ENCODE assay signal across 16 cellular contexts in genomic region chr19:13010992-13011652, GRCh38. TPM values are rescaled to one million over a fixed set of nuclear protein-coding genes. Genes with fewer than 3 reads are reported as not detected.
DNase-seq lines count a peak whose midpoint lies in the region; ATAC-seq and TF ChIP-seq lines count a peak whose summit lies in the region.
"Had no signal": no experiment of that assay in that cellular context is flagged by ENCODE, and none has a peak within 500 bp of the region (broad histone marks: within the 10 kb centered on the region; RNA-seq: fewer than 3 reads in every experiment).

No MANE protein-coding gene starts in this region.

- no peaks in the 10 kb centered on the region for H3K79me2 ChIP-seq in OCI-LY7 (ENCODE audit: insufficient read depth, low read depth, low read length)

- 50 to 66% methylated on average over 38 to 39 of the region's 39 CpGs for WGBS in heart right ventricle, 2 donors
- WGBS in ovary, 3 donors: 46 to 59% (median 58%) methylated on average over 38 to 39 of the region's 39 CpGs

- H3K4me2 ChIP-seq in OCI-LY7 (ENCODE audit: low read length): no peak overlapping the region

- no peaks in the 10 kb centered on the region for H3K27me3 ChIP-seq in left ventricle myocardium inferior (ENCODE audit: low read depth)
- peaks cover 0 to 64% (median 0%) of the 10 kb centered on the region in 7 donors for H3K27me3 ChIP-seq in heart right ventricle
- H3K27me3 ChIP-seq in dorsolateral prefrontal cortex: no peaks in the 10 kb centered on the region
- H3K27me3 ChIP-seq in ovary: no peaks in the 10 kb centered on the region
- H3K27me3 ChIP-seq: MG63, thyroid gland had no signal

- BruUV-seq in OCI-LY7 (replicated peaks; lab: Mats Ljungman, UMichigan): no TSS peak

- H3K4me1 ChIP-seq in left ventricle myocardium inferior: peaks cover 100% of the 10 kb centered on the region
- H3K4me1 ChIP-seq in heart right ventricle: peaks cover 41 to 100% (median 83%) of the 10 kb centered on the region in 9 donors
- peaks cover 68% of the 10 kb centered on the region for H3K4me1 ChIP-seq in ovary (ENCODE audit: insufficient read depth)
- H3K4me1 ChIP-seq in OCI-LY7 (ENCODE audit: insufficient read depth, low read length, poor library complexity, severe bottlenecking): no peaks in the 10 kb centered on the region

- H3K4me3 ChIP-seq in left ventricle myocardium inferior: no peak overlapping the region
- H3K4me3 ChIP-seq in heart right ventricle: no peak overlapping the region
- peak overlapping the region in 18 of 59 donors; percentile 3 to 33 (median 18) for H3K4me3 ChIP-seq in dorsolateral prefrontal cortex
- peak overlapping the region; percentile 46 for H3K4me3 ChIP-seq in ovary
- H3K4me3 ChIP-seq in OCI-LY7 (ENCODE audit: low read depth, low read length, poor library complexity, severe bottlenecking): no peak overlapping the region
- H3K4me3 ChIP-seq: MG63, thyroid gland had no signal

- no peak for TF ChIP-seq EP300 in ovary (IDR thresholded peaks at IDR 0.05)

- POLR2A ChIA-PET in OCI-LY7 (lab: Charles Lee): no interaction called here

- no peak for TF ChIP-seq POLR2A in ovary (IDR thresholded peaks at IDR 0.05)

- ATAC-seq in heart right ventricle (no peak), HG02759 (IDR thresholded peaks at IDR 0.05; ENCODE audit: unreplicated experiment) (no peak)
- ATAC-seq: PC-3 had no signal

- no peak overlapping the region for H2AFZ ChIP-seq in OCI-LY7 (ENCODE audit: low read length)

- H3K36me3 ChIP-seq in left ventricle myocardium inferior: no peaks in the 10 kb centered on the region
- peaks cover 0 to 8% (median 0%) of the 10 kb centered on the region in 9 donors for H3K36me3 ChIP-seq in heart right ventricle
- no peaks in the 10 kb centered on the region for H3K36me3 ChIP-seq in ovary
- H3K36me3 ChIP-seq in OCI-LY7 (ENCODE audit: insufficient read depth, low read length): no peaks in the 10 kb centered on the region
- H3K36me3 ChIP-seq: thyroid gland had no signal

- H3K27ac ChIP-seq in left ventricle myocardium inferior (replicated peaks): peak overlapping the region; percentile 94
- H3K27ac ChIP-seq in heart right ventricle: peak overlapping the region in 3 of 10 donors; percentile 37 to 96 (median 80)
- peak overlapping the region in 56 of 59 donors; percentile 24 to 100 (median 99) for H3K27ac ChIP-seq in dorsolateral prefrontal cortex
- peak overlapping the region in 1 of 2 donors; percentile 58 for H3K27ac ChIP-seq in ovary
- H3K27ac ChIP-seq in OCI-LY7 (ENCODE audit: low read depth, low read length, poor library complexity, severe bottlenecking): no peak overlapping the region

- H3K9me2 ChIP-seq in OCI-LY7 (ENCODE audit: insufficient read depth, low read length): no peaks in the 10 kb centered on the region

- H3K9me3 ChIP-seq in left ventricle myocardium inferior (replicated peaks) (no peaks in the 10 kb centered on the region), heart right ventricle (no peaks in the 10 kb centered on the region), ovary (no peaks in the 10 kb centered on the region), OCI-LY7 (ENCODE audit: low read length) (no peaks in the 10 kb centered on the region)
- H3K9me3 ChIP-seq: MG63, thyroid gland had no signal

- H4K20me1 ChIP-seq in OCI-LY7 (ENCODE audit: insufficient read depth, low read length): no peaks in the 10 kb centered on the region; the same call in 1 of the 2 replicates

- CTCF ChIA-PET in OCI-LY7 (lab: Charles Lee; ENCODE audit: unreplicated experiment): no interaction called here

- intact Hi-C loops in left ventricle myocardium inferior (cut with micrococcal nuclease): no loop called here
- intact Hi-C loops in heart right ventricle (cut with DNase I): no loop called here
- intact Hi-C loops in dorsolateral prefrontal cortex (cut with DNase I): no loop called here
- intact Hi-C loops in ovary (cut with DNase I): no loop called here
- intact Hi-C loops in OCI-LY7 (cut with micrococcal nuclease; ENCODE audit: unreplicated experiment): no loop called here

- TF ChIP-seq CTCF in left ventricle myocardium inferior (IDR thresholded peaks at IDR 0.05; ENCODE audit: borderline replicate concordance) (no peak), heart right ventricle (IDR thresholded peaks at IDR 0.05) (no peak), dorsolateral prefrontal cortex (IDR thresholded peaks at IDR 0.05 in 54 of 56, conservative IDR thresholded peaks at IDR 0.05 in 2 of 56; ENCODE audit: low read depth in 1 of 56, partially characterized antibody in 56 of 56) (no peak), ovary (IDR thresholded peaks at IDR 0.05) (no peak), OCI-LY7 (conservative IDR thresholded peaks at IDR 0.05; ENCODE audit: low read length) (no peak)

- DNase-seq in left ventricle myocardium inferior: no peak
- no peak for DNase-seq in heart right ventricle
- peak in 1 of 10 donors; percentile 30 for DNase-seq in dorsolateral prefrontal cortex
- no peak for DNase-seq in ovary
- no peak for DNase-seq in NCI-H82 (lab: John Stamatoyannopoulos, UW)
- no peak for DNase-seq in OCI-LY7 (ENCODE audit: low spot score)
- no peak for DNase-seq in iPS-NIHi7 (ENCODE audit: extremely low spot score)
- DNase-seq: activated gamma-delta T cell, EL, MG63, NCI-H187, NCI-H510A treated with DMSO at 0.1 percent for 48 hours, PC-3, thyroid gland had no signal

RNA-seq across cellular contexts. Expression of gene NFIX, which starts 15.8 kb away (rescaled TPM):
- 118 TPM for total RNA-seq in left ventricle myocardium inferior
- total RNA-seq in heart right ventricle: 100 to 1,000 TPM; 111 to 162 (median 145) TPM
- polyA plus RNA-seq in heart right ventricle: 10 to 100 TPM; 16.8 to 34.2 TPM
- 100 to 1,000 TPM; 219 to 402 (median 309) TPM for total RNA-seq in dorsolateral prefrontal cortex
- total RNA-seq in ovary: 100 to 1,000 TPM in 5 of 7 donors, 10 to 100 TPM in 2; 30.3 to 256 (median 223) TPM
- 10 to 100 TPM; 76.9 to 82.2 TPM for polyA plus RNA-seq in ovary
- 0.03 and 0.16 TPM in 2 replicates for total RNA-seq in OCI-LY7 (2014; rRNA removed; shearing (Covaris generic))
- 0.68 and 0.72 TPM in 2 replicates for total RNA-seq in OCI-LY7 (2022)

RNA-seq across cellular contexts. Expression of gene DAND5, which starts 41.7 kb away (rescaled TPM):
- total RNA-seq in left ventricle myocardium inferior (12.7 TPM), heart right ventricle (10 to 100 TPM in 5 of 10 donors, 1 to 10 TPM in 5; 7.3 to 14.4 (median 10.1) TPM), dorsolateral prefrontal cortex (1 to 10 TPM in 1 of 120 experiments, under 1 TPM in 49, not detected in 70; 0.14 to 1.1 (median 0.35) TPM), ovary (under 1 TPM in 2 of 7 donors, not detected in 5; 0.11 to 0.15 TPM), OCI-LY7 (2022) (0.77 and 0.84 TPM in 2 replicates)
- polyA plus RNA-seq in heart right ventricle (1 to 10 TPM in 1 of 2 donors, under 1 TPM in 1; 0.71 to 4.2 TPM), ovary (not detected)
- total RNA-seq in OCI-LY7 (2014; rRNA removed; shearing (Covaris generic)): 0.06 and 0.18 TPM in 2 replicates
- total RNA-seq: activated CD8-positive, alpha-beta memory T cell treated with anti-CD3 and anti-CD28 coated beads for 36 hours had no signal

RNA-seq across cellular contexts. Expression of gene GADD45GIP1, which starts 54.1 kb away (rescaled TPM):
- 31.4 TPM for total RNA-seq in left ventricle myocardium inferior
- 10 to 100 TPM; 18.4 to 33.9 (median 20.9) TPM for total RNA-seq in heart right ventricle
- polyA plus RNA-seq in heart right ventricle: 100 to 1,000 TPM; 120 to 237 TPM
- 10 to 100 TPM; 11.9 to 33.8 (median 19.3) TPM for total RNA-seq in dorsolateral prefrontal cortex
- 10 to 100 TPM; 15.7 to 57.7 (median 19.1) TPM for total RNA-seq in ovary
- 10 to 100 TPM in 1 of 2 donors, 1 to 10 TPM in 1; 1.8 to 25.6 TPM for polyA plus RNA-seq in ovary
- total RNA-seq in OCI-LY7 (2014; rRNA removed; shearing (Covaris generic)): 29.5 and 43.0 TPM in 2 replicates
- total RNA-seq in OCI-LY7 (2022): 24.7 and 32.4 TPM in 2 replicates

Comparison
In these comparisons a context has a peak if more than half of its experiments do, and no peak if none do; other contexts are left out.
1. RNA of gene NFIX, which starts 15.8 kb away (total RNA-seq): 219 to 402 TPM in dorsolateral prefrontal cortex, 30.3 to 256 TPM in ovary, 111 to 162 TPM in heart right ventricle and 118 TPM in left ventricle myocardium inferior (single experiment); 0.03 to 0.72 TPM in OCI-LY7; every median in the first group is over 10 times any median in the second.